In genomic region chr13:113562085-113562749, GRCh38 we compare ENCODE assay signal across 9 cellular contexts. TPM values are rescaled to one million over a fixed set of nuclear protein-coding genes. Genes with fewer than 3 reads are reported as not detected.
A peak's percentile ranks its signal among the peaks of the same experiment; 100 is the strongest.
DNase-seq lines count a peak whose midpoint lies in the region; ATAC-seq, FAIRE-seq and TF ChIP-seq lines count a peak whose summit lies in the region.
"Had no signal": no experiment of that assay in that cellular context is flagged by ENCODE, and none has a peak within 500 bp of the region (broad histone marks: within the 10 kb centered on the region; RNA-seq: fewer than 3 reads in every experiment).

No MANE protein-coding gene starts in this region.

- H3K27me3 ChIP-seq in bronchial epithelial cell (ENCODE audit: control insufficient read depth, insufficient read depth, low read length) (no peaks in the 10 kb centered on the region), keratinocyte (ENCODE audit: control insufficient read depth, extremely low read depth, insufficient read depth, low read length) (no peaks in the 10 kb centered on the region)

- peak; percentile 80 for DNase-seq in 8988T
- peak; percentile 79 for DNase-seq in NB4 (ENCODE audit: low read depth)
- DNase-seq in T-cell, result peak in 28 of 34 experiments; percentile 10 to 51 (median 33)
- DNase-seq in bronchial epithelial cell (ENCODE audit: low read depth), result peak; percentile 48
- no peak for DNase-seq in keratinocyte (ENCODE audit: low read depth, low spot score)
- DNase-seq in stimulated activated CD4-positive, alpha-beta T cell treated with anti-CD3 and anti-CD28 coated beads, Interleukin-12 subunit alpha, Interleukin-12 subunit beta, amount 100 ng/mL, for 48 hours (ENCODE audit: low read depth in 2 of 3, low spot score in 1 of 3), result peak; percentile 13 to 32 (median 15)

- no peaks in the 10 kb centered on the region for H3K9me3 Mint-ChIP-seq in T-cell

- H3K4me2 ChIP-seq in keratinocyte (ENCODE audit: control insufficient read depth, extremely low read depth, insufficient read depth, low read depth, low read length), result no peak overlapping the region

- no peak overlapping the region for H3K27ac ChIP-seq in keratinocyte (ENCODE audit: control insufficient read depth, insufficient read depth, low read length)

- H3K36me3 ChIP-seq in bronchial epithelial cell (ENCODE audit: control insufficient read depth, insufficient read depth, low read length) (no peaks in the 10 kb centered on the region), keratinocyte (ENCODE audit: control insufficient read depth in 2 of 2, extremely low read depth in 1 of 2, insufficient read depth in 2 of 2, low read length in 2 of 2) (no peaks in the 10 kb centered on the region)

- peaks cover 9 to 11% of the 10 kb centered on the region in 2 donors for H3K27me3 Mint-ChIP-seq in T-cell

- H3K4me1 ChIP-seq in keratinocyte (ENCODE audit: control insufficient read depth, extremely low read depth, insufficient read depth, low read length), result peaks cover 2% of the 10 kb centered on the region

- no peaks in the 10 kb centered on the region for H3K79me2 ChIP-seq in keratinocyte (ENCODE audit: control insufficient read depth, insufficient read depth, low read length)

- no peaks in the 10 kb centered on the region for H3K9me1 ChIP-seq in keratinocyte (ENCODE audit: control insufficient read depth, extremely low read depth, insufficient read depth, low read length)

- dilution Hi-C loops in keratinocyte (cut with MboI; ENCODE audit: extremely low pct_ligation_motif_present, low sequenced_read_pairs), result no loop called here

- no peak overlapping the region for H2AFZ ChIP-seq in keratinocyte (ENCODE audit: control insufficient read depth, low read length)

- H3K4me3 Mint-ChIP-seq in T-cell, result no peak overlapping the region

- CTCF ChIA-PET in T-cell (lab: Charles Lee), result interaction anchor here (0.6 to 0.8 kb wide), 2 partner anchors 15 to 40 kb away, joined by 3 read pairs; no protein-coding TSS in a partner anchor

- TF ChIP-seq POLR2A in NB4 (IDR thresholded peaks at IDR 0.05; ENCODE audit: extremely low read depth, insufficient read length), result no peak

- POLR2A ChIA-PET in T-cell (lab: Charles Lee), result no interaction called here

- H3K4me1 Mint-ChIP-seq in T-cell, result peaks cover 0 to 4% (median 3%) of the 10 kb centered on the region in 3 donors

- FAIRE-seq in bronchial epithelial cell (lab: Jason Lieb, UNC), result no peak
- FAIRE-seq in keratinocyte (lab: Jason Lieb, UNC), result peak; percentile 74
- FAIRE-seq: endometrium had no signal

- no peak overlapping the region for H3K9ac ChIP-seq in keratinocyte (ENCODE audit: control insufficient read depth, extremely low read depth, insufficient read depth, low read length)

- no peak overlapping the region for H3K27ac Mint-ChIP-seq in T-cell

- ATAC-seq in T-cell (replicated peaks in 1 of 4) (peak; percentile 37 to 71 (median 66)), GM18909 (IDR thresholded peaks at IDR 0.05; ENCODE audit: poor library complexity, unreplicated experiment) (no peak)

- TF ChIP-seq CTCF in GM12874 (IDR thresholded peaks at IDR 0.05; ENCODE audit: insufficient read depth, low read depth, low read length), result peak; percentile 79
- peak; percentile 90 for TF ChIP-seq CTCF in NB4 (IDR thresholded peaks at IDR 0.05; ENCODE audit: low read depth, low read length)
- TF ChIP-seq CTCF in bronchial epithelial cell (IDR thresholded peaks at IDR 0.05; ENCODE audit: insufficient read depth, low read length, severe bottlenecking), result peak; percentile 83
- TF ChIP-seq CTCF in keratinocyte (optimal IDR thresholded peaks at IDR 0.05 in 1 of 3, IDR thresholded peaks at IDR 0.05 in 1 of 3, conservative IDR thresholded peaks at IDR 0.05 in 1 of 3; ENCODE audit: extremely low read depth in 1 of 3, insufficient read depth in 2 of 3, low read length in 3 of 3), result peak; percentile 74 to 91 (median 88)

- H3K4me3 ChIP-seq in NB4 (ENCODE audit: low read depth, low read length) (no peak overlapping the region), bronchial epithelial cell (ENCODE audit: low read depth, low read length) (no peak overlapping the region), keratinocyte (ENCODE audit: control insufficient read depth in 2 of 3, extremely low read depth in 1 of 3, insufficient read depth in 2 of 3, low read depth in 1 of 3, low read length in 3 of 3) (no peak overlapping the region)

- H3K36me3 Mint-ChIP-seq in T-cell, result no peaks in the 10 kb centered on the region

- H4K20me1 ChIP-seq in keratinocyte (ENCODE audit: control insufficient read depth, extremely low read depth, insufficient read depth, low read length), result no peaks in the 10 kb centered on the region

- H3K9me3 ChIP-seq in keratinocyte (ENCODE audit: control insufficient read depth, low read depth, low read length), result no peaks in the 10 kb centered on the region

RNA-seq across cellular contexts. Expression of gene TFDP1, which starts 22.3 kb away (rescaled TPM):
- 10 to 100 TPM; 25.8 to 38.3 (median 34.1) TPM for total RNA-seq in T-cell
- total RNA-seq in bronchial epithelial cell, result 32.6 and 35.8 TPM in 2 replicates
- polyA plus RNA-seq in keratinocyte, result 50.1 to 135 TPM (median 105 TPM) in 3 replicates
- 55.4 TPM for polyA plus RNA-seq in keratinocyte (2011; ENCODE audit: low read depth)
- 84.8 and 94.7 TPM in 2 replicates for polyA plus RNA-seq in keratinocyte (2011; cell fraction: cytosol; rRNA removed)
- polyA plus RNA-seq in keratinocyte (2011; cell fraction: nucleus; rRNA removed), result 67.6 and 81.7 TPM in 2 replicates
- polyA plus RNA-seq in keratinocyte (2012; ENCODE audit: low replicate concordance), result 52.4 and 99.8 TPM in 2 replicates
- polyA minus RNA-seq in keratinocyte, result 64.6 to 85.4 TPM (median 73.4 TPM) in 3 replicates
- polyA minus RNA-seq in keratinocyte (2011; cell fraction: cytosol; rRNA and poly(A)+ RNA removed), result 68.3 TPM
- polyA minus RNA-seq in keratinocyte (2011; cell fraction: nucleus; rRNA and poly(A)+ RNA removed), result 15.8 and 25.9 TPM in 2 replicates
